Comparison of ENCODE assay signal across 8 cellular contexts in the genomic region with DNA sequence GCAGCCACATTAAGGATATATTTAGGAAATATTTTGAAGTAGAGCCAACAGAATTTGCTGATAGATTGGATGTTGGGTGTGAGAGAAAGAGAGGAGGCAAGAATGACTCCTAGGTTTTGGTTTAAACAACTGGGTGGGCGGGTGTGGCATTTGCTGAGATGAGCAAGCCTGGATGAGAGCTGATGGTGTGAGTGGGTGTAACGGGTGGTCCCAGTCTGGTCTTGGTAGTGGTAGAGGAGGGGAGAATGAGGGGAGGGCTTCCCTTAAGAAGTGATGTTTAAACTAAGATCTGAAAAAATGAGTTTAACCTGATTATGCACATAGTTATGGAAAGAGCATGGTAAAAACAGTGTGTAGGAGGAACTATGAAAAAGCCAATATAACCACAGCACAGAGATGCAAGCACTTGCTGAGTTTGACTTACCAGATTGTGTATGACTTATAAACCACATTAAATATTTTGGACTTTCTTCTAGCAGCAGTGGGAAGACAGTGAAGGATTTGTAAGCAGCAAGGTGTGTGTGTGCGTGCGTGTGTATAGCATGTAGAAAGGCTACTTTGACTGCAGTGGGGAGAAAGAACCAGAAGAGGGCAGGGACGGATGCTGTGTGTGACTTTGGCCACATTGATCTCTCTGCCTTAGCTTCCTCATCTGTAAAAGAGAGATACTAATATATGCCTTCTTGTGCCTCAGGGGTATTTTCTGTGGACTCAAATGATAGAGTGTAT.
DNase-seq lines count a peak whose midpoint lies in the region; ATAC-seq and TF ChIP-seq lines count a peak whose summit lies in the region.

No MANE protein-coding gene starts in this region.

- no peaks in the 10 kb centered on the region for H3K27me3 Mint-ChIP-seq in endodermal cell (ENCODE audit: insufficient read depth)
- peaks cover 50% of the 10 kb centered on the region for H3K27me3 Mint-ChIP-seq in stimulated activated naive CD8-positive, alpha-beta T cell treated with anti-CD3 and anti-CD28 coated beads, Interleukin-15, Interleukin-2, amounts not matched to agents 100 ng/mL and 50 ng/mL, for 24 hours

- H3K9me3 ChIP-seq in NT2/D1 (ENCODE audit: insufficient read depth, low read length) (no peaks in the 10 kb centered on the region), endodermal cell (ENCODE audit: control insufficient read depth, low read length) (peaks cover 18% of the 10 kb centered on the region)

- H3K4me3 ChIP-seq in NT2/D1 (ENCODE audit: insufficient read length, low read depth) (no peak overlapping the region), endodermal cell (ENCODE audit: low read length) (no peak overlapping the region)

- H3K27ac Mint-ChIP-seq in endodermal cell = no peak overlapping the region
- peak overlapping the region; percentile 68 for H3K27ac Mint-ChIP-seq in stimulated activated naive CD8-positive, alpha-beta T cell treated with anti-CD3 and anti-CD28 coated beads, Interleukin-15, Interleukin-2, amounts not matched to agents 100 ng/mL and 50 ng/mL, for 24 hours

- DNase-seq in stimulated activated naive CD4-positive, alpha-beta T cell treated with Interleukin-2 at 50 U/mL for 16 hours (lab: John Stamatoyannopoulos, UW) = peak; percentile 5
- DNase-seq in stimulated activated naive CD4-positive, alpha-beta T cell (lab: John Stamatoyannopoulos, UW) = no peak
- DNase-seq in NT2/D1 (ENCODE audit: low read depth, low spot score) = peak; percentile 9
- peak; percentile 79 for DNase-seq in endodermal cell
- DNase-seq in HK-2 (ENCODE audit: unreplicated experiment) = no peak
- DNase-seq in CD1c-positive myeloid dendritic cell (ENCODE audit: extremely low spot score) = no peak

- H3K9ac ChIP-seq in NT2/D1 (ENCODE audit: insufficient read length, low read depth) (no peak overlapping the region), endodermal cell (ENCODE audit: extremely low read depth, low read length, poor library complexity, severe bottlenecking) (no peak overlapping the region)

- no peaks in the 10 kb centered on the region for H3K27me3 ChIP-seq in NT2/D1 (ENCODE audit: insufficient read depth, insufficient read length)
- no peaks in the 10 kb centered on the region for H3K27me3 ChIP-seq in endodermal cell (ENCODE audit: control insufficient read depth, insufficient read depth, low read length, poor library complexity, severe bottlenecking)

- no peaks in the 10 kb centered on the region for H3K4me1 ChIP-seq in NT2/D1 (ENCODE audit: insufficient read depth, insufficient read length)
- H3K4me1 ChIP-seq in endodermal cell (ENCODE audit: control insufficient read depth, insufficient read depth, low read length) = no peaks in the 10 kb centered on the region

- no peak overlapping the region for H3K4me3 Mint-ChIP-seq in endodermal cell
- H3K4me3 Mint-ChIP-seq in stimulated activated naive CD8-positive, alpha-beta T cell treated with anti-CD3 and anti-CD28 coated beads, Interleukin-15, Interleukin-2, amounts not matched to agents 100 ng/mL and 50 ng/mL, for 24 hours = no peak overlapping the region

- WGBS in endodermal cell (ENCODE audit: insufficient coverage in 1 of 2, insufficient read length in 1 of 2), 2 experiments = 60 to 64% methylated on average over 3 to 5 of the region's 5 CpGs

- peaks cover 10% of the 10 kb centered on the region for H3K9me3 Mint-ChIP-seq in endodermal cell
- peaks cover 8% of the 10 kb centered on the region for H3K9me3 Mint-ChIP-seq in stimulated activated naive CD8-positive, alpha-beta T cell treated with anti-CD3 and anti-CD28 coated beads, Interleukin-15, Interleukin-2, amounts not matched to agents 100 ng/mL and 50 ng/mL, for 24 hours

- peaks cover 3% of the 10 kb centered on the region for H3K4me1 Mint-ChIP-seq in endodermal cell
- H3K4me1 Mint-ChIP-seq in stimulated activated naive CD8-positive, alpha-beta T cell treated with anti-CD3 and anti-CD28 coated beads, Interleukin-15, Interleukin-2, amounts not matched to agents 100 ng/mL and 50 ng/mL, for 24 hours (ENCODE audit: low read depth) = peaks cover 17% of the 10 kb centered on the region

- peak; percentile 84 for TF ChIP-seq CTCF in endodermal cell (conservative IDR thresholded peaks at IDR 0.05)

- no peak for ATAC-seq in HG02642 (IDR thresholded peaks at IDR 0.05; ENCODE audit: poor library complexity, unreplicated experiment)

- H3K36me3 ChIP-seq in NT2/D1 (ENCODE audit: insufficient read depth, insufficient read length, low read length) (no peaks in the 10 kb centered on the region), endodermal cell (ENCODE audit: control insufficient read depth, insufficient read depth, low read length) (no peaks in the 10 kb centered on the region)

- no peak overlapping the region for H3K27ac ChIP-seq in endodermal cell (ENCODE audit: low read depth, low read length)

- no peaks in the 10 kb centered on the region for H3K36me3 Mint-ChIP-seq in endodermal cell (ENCODE audit: low read depth)
- no peaks in the 10 kb centered on the region for H3K36me3 Mint-ChIP-seq in stimulated activated naive CD8-positive, alpha-beta T cell treated with anti-CD3 and anti-CD28 coated beads, Interleukin-15, Interleukin-2, amounts not matched to agents 100 ng/mL and 50 ng/mL, for 24 hours (ENCODE audit: low read depth)

Comparison
In these comparisons a context has a peak if more than half of its experiments do, and no peak if none do; other contexts are left out.
1. DNase-seq: peak in stimulated activated naive CD4-positive, alpha-beta T cell treated with Interleukin-2 at 50 U/mL for 16 hours (single experiment), NT2/D1 (single experiment) and endodermal cell (single experiment); none in stimulated activated naive CD4-positive, alpha-beta T cell (0 of 6), HK-2 (single experiment) and CD1c-positive myeloid dendritic cell (single experiment).